Comparison of ENCODE assay signal across 21 cellular contexts in genomic region chr5:170480277-170480676, GRCh38. TPM values are rescaled to one million over a fixed set of nuclear protein-coding genes. Genes with fewer than 3 reads are reported as not detected.
"Had no signal": no experiment of that assay in that cellular context is flagged by ENCODE, and none has a peak within 500 bp of the region (broad histone marks: within the 10 kb centered on the region; RNA-seq: fewer than 3 reads in every experiment).

No MANE protein-coding gene starts in this region.

- H3K4me1 ChIP-seq: esophagus muscularis mucosa, gastrocnemius medialis, stomach, transverse colon had no signal

- H3K36me3 ChIP-seq: esophagus muscularis mucosa, gastrocnemius medialis, ovary, stomach, thoracic aorta, transverse colon had no signal

- ATAC-seq: gastrocnemius medialis; left colon; naive thymus-derived CD8-positive, alpha-beta T cell; right cardiac atrium had no signal

- H3K27me3 ChIP-seq: gastrocnemius medialis, ovary, stomach, transverse colon had no signal

- FAIRE-seq: small intestine had no signal

- DNase-seq: effector memory CD4-positive, alpha-beta T cell; gastrocnemius medialis; immature natural killer cell; kidney; left colon; naive thymus-derived CD8-positive, alpha-beta T cell; nucleus accumbens; ovary; right cardiac atrium; small intestine; stimulated activated CD4-positive, alpha-beta T cell treated with anti-CD3 and anti-CD28 coated beads, Interleukin-12 subunit alpha, Interleukin-12 subunit beta, amount 100 ng/mL, for 4 hours; stimulated activated naive CD4-positive, alpha-beta T cell; stomach; substantia nigra; transverse colon had no signal

- H3K4me3 ChIP-seq: esophagus muscularis mucosa, gastrocnemius medialis, ovary, stomach, thoracic aorta, transverse colon had no signal

- H3K9me3 ChIP-seq: esophagus muscularis mucosa, gastrocnemius medialis, ovary, stomach, thoracic aorta, transverse colon had no signal

- H3K27ac ChIP-seq: epithelial cell of prostate, esophagus muscularis mucosa, gastrocnemius medialis, ovary, stomach, thoracic aorta, transverse colon had no signal

RNA-seq across cellular contexts. Expression of gene KCNIP1, which starts 23.5 kb away (rescaled TPM):
- total RNA-seq: fibroblast of villous mesenchyme; gastrocnemius medialis; mesenteric fat pad; mononuclear cell; naive thymus-derived CD8-positive, alpha-beta T cell; right cardiac atrium; thoracic aorta had no signal
